In genomic region chr7:14776266-14776665, GRCh38 we compare ENCODE assay signal across 8 cellular contexts.
"Had no signal": no experiment of that assay in that cellular context is flagged by ENCODE, and none has a peak within 500 bp of the region (broad histone marks: within the 10 kb centered on the region; RNA-seq: fewer than 3 reads in every experiment).

No MANE protein-coding gene starts in this region.

- H3K4me3 Mint-ChIP-seq: IgD-negative memory B cell had no signal

- H3K27me3 Mint-ChIP-seq: IgD-negative memory B cell had no signal

- FAIRE-seq: HepG2, HTR-8/SVneo, K562 had no signal

- H3K27ac Mint-ChIP-seq: IgD-negative memory B cell had no signal

- H3K27ac ChIP-seq: HL-60 had no signal

- H3K4me3 ChIP-seq: K562 had no signal

- DNase-seq: IMR-90, KBM-7, KG1 had no signal

- H3K36me3 Mint-ChIP-seq: IgD-negative memory B cell had no signal

- ATAC-seq: HepG2, K562 had no signal
